1 cellular context compared by ENCODE assay signal in the genomic region with DNA sequence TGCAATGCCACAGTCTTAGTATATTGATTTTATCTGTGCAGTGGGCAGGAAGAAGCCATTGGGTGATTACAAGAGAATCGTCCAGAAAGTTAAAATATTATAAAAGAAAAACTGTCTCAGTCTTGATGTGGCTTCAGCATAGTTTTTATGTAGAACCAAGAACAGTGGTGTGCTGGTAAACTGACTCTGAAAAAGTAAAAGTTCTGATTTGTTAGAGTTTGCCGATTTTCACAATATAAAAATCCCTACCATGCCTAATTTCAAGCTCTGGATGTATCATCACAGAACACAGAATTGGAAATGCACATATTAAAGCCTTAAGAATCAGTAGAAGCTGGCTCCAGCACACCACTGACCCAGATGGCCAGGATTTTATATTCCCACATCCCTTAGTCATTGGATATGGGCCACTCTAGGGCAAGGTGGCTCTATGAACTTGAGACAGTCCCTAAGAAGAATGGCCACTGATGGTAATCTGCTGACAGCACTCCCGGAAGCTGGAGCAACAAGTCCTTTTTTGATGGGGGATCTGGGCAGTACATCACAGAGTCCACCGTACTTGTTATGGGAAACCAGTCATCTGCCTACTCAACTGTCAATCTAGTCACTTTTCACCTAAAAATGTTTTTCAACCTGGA.
TF ChIP-seq lines count a peak whose summit lies in the region.

No MANE protein-coding gene starts in this region.

TF ChIP-seq in HCT116, 20 proteins besides CTCF, POLR2A, EP300 and RAD21 (continued from another document):
- TF ChIP-seq, protein P1, sequence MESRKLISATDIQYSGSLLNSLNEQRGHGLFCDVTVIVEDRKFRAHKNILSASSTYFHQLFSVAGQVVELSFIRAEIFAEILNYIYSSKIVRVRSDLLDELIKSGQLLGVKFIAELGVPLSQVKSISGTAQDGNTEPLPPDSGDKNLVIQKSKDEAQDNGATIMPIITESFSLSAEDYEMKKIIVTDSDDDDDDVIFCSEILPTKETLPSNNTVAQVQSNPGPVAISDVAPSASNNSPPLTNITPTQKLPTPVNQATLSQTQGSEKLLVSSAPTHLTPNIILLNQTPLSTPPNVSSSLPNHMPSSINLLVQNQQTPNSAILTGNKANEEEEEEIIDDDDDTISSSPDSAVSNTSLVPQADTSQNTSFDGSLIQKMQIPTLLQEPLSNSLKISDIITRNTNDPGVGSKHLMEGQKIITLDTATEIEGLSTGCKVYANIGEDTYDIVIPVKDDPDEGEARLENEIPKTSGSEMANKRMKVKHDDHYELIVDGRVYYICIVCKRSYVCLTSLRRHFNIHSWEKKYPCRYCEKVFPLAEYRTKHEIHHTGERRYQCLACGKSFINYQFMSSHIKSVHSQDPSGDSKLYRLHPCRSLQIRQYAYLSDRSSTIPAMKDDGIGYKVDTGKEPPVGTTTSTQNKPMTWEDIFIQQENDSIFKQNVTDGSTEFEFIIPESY (IDR thresholded peaks at IDR 0.05; ENCODE audit: extremely low read depth, insufficient replicate concordance, low read length), result no peak
- TF ChIP-seq, protein P2, sequence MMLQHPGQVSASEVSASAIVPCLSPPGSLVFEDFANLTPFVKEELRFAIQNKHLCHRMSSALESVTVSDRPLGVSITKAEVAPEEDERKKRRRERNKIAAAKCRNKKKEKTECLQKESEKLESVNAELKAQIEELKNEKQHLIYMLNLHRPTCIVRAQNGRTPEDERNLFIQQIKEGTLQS (IDR thresholded peaks at IDR 0.05), result no peak
- no peak for TF ChIP-seq EZH2phosphoT487 (IDR thresholded peaks at IDR 0.05; ENCODE audit: borderline replicate concordance)
- no peak for TF ChIP-seq FOSL1 (IDR thresholded peaks at IDR 0.05; ENCODE audit: low read depth)
- TF ChIP-seq SIN3A (IDR thresholded peaks at IDR 0.05; ENCODE audit: low read depth), result no peak
- TF ChIP-seq, protein P3, sequence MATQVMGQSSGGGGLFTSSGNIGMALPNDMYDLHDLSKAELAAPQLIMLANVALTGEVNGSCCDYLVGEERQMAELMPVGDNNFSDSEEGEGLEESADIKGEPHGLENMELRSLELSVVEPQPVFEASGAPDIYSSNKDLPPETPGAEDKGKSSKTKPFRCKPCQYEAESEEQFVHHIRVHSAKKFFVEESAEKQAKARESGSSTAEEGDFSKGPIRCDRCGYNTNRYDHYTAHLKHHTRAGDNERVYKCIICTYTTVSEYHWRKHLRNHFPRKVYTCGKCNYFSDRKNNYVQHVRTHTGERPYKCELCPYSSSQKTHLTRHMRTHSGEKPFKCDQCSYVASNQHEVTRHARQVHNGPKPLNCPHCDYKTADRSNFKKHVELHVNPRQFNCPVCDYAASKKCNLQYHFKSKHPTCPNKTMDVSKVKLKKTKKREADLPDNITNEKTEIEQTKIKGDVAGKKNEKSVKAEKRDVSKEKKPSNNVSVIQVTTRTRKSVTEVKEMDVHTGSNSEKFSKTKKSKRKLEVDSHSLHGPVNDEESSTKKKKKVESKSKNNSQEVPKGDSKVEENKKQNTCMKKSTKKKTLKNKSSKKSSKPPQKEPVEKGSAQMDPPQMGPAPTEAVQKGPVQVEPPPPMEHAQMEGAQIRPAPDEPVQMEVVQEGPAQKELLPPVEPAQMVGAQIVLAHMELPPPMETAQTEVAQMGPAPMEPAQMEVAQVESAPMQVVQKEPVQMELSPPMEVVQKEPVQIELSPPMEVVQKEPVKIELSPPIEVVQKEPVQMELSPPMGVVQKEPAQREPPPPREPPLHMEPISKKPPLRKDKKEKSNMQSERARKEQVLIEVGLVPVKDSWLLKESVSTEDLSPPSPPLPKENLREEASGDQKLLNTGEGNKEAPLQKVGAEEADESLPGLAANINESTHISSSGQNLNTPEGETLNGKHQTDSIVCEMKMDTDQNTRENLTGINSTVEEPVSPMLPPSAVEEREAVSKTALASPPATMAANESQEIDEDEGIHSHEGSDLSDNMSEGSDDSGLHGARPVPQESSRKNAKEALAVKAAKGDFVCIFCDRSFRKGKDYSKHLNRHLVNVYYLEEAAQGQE (IDR thresholded peaks at IDR 0.05; ENCODE audit: low read depth), result no peak
- TF ChIP-seq EZH2 (IDR thresholded peaks at IDR 0.05), result no peak
- no peak; the same call in 1 of the 2 replicates for TF ChIP-seq JUND (IDR thresholded peaks at IDR 0.05)
